Comparison of ENCODE assay signal across 8 cellular contexts in genomic region chr10:6151087-6151977, GRCh38. TPM values are rescaled to one million over a fixed set of nuclear protein-coding genes. Genes with fewer than 3 reads are reported as not detected.
DNase-seq lines count a peak whose midpoint lies in the region; ATAC-seq and TF ChIP-seq lines count a peak whose summit lies in the region.

No MANE protein-coding gene starts in this region.

- ATAC-seq in activated CD8-positive, alpha-beta memory T cell treated with anti-CD3 and anti-CD28 coated beads, Interleukin-2, amount 10 ng/mL, durations not matched to agents 7 days and 5 days, result peak; percentile 76
- no peak for ATAC-seq in HG02610 (IDR thresholded peaks at IDR 0.05; ENCODE audit: unreplicated experiment)

- H3K4me1 ChIP-seq in HEK293 (ENCODE audit: control insufficient read depth, insufficient read depth, low read length) (no peaks in the 10 kb centered on the region), osteoblast (ENCODE audit: insufficient read depth, low read length) (peaks cover 2% of the 10 kb centered on the region)

- H3K27me3 Mint-ChIP-seq in activated CD8-positive, alpha-beta memory T cell treated with anti-CD3 and anti-CD28 coated beads, Interleukin-2, amount 10 ng/mL, durations not matched to agents 7 days and 5 days, result no peaks in the 10 kb centered on the region
- no peaks in the 10 kb centered on the region for H3K27me3 Mint-ChIP-seq in activated naive CD4-positive, alpha-beta T cell treated with anti-CD3 and anti-CD28 coated beads for 36 hours (ENCODE audit: low read depth)
- H3K27me3 Mint-ChIP-seq in glutamatergic neuron (ENCODE audit: unreplicated experiment), result peaks cover 10% of the 10 kb centered on the region

- no peaks in the 10 kb centered on the region for H3K9me3 Mint-ChIP-seq in activated CD8-positive, alpha-beta memory T cell treated with anti-CD3 and anti-CD28 coated beads, Interleukin-2, amount 10 ng/mL, durations not matched to agents 7 days and 5 days (ENCODE audit: low read depth)
- no peaks in the 10 kb centered on the region for H3K9me3 Mint-ChIP-seq in activated naive CD4-positive, alpha-beta T cell treated with anti-CD3 and anti-CD28 coated beads for 36 hours
- H3K9me3 Mint-ChIP-seq in glutamatergic neuron (ENCODE audit: unreplicated experiment), result peaks cover 17% of the 10 kb centered on the region

- peak overlapping the region; percentile 83 for H2AFZ ChIP-seq in osteoblast (ENCODE audit: low read length)

- peak; percentile 29; the same call in 1 of the 2 replicates for TF ChIP-seq CTCF in HEK293 (tag by site-specific recombination; IDR thresholded peaks at IDR 0.05)
- TF ChIP-seq CTCF in glutamatergic neuron (IDR thresholded peaks at IDR 0.05; ENCODE audit: partially characterized antibody, unreplicated experiment), result peak; percentile 51
- TF ChIP-seq CTCF in osteoblast (IDR thresholded peaks at IDR 0.05; ENCODE audit: extremely low read depth, low read depth, low read length), result peak; percentile 73

- no peaks in the 10 kb centered on the region for H3K79me2 ChIP-seq in osteoblast (ENCODE audit: insufficient read depth, low read length)

- no peak overlapping the region for H3K27ac ChIP-seq in HEK293 (ENCODE audit: extremely low read depth, low read depth, low read length)
- no peak overlapping the region for H3K27ac ChIP-seq in osteoblast (ENCODE audit: low read depth, low read length)

- peak; percentile 68 for DNase-seq in activated CD8-positive, alpha-beta memory T cell treated with anti-CD3 and anti-CD28 coated beads, Interleukin-2, amount 10 ng/mL, durations not matched to agents 7 days and 5 days
- no peak for DNase-seq in activated CD8-positive, alpha-beta memory T cell treated with anti-CD3 and anti-CD28 coated beads, Interleukin-2, amount 50 U/mL, for 48 hours
- DNase-seq in MV-4-11 (lab: John Stamatoyannopoulos, UW) (peak; percentile 95), glutamatergic neuron (peak; percentile 61), osteoblast (ENCODE audit: insufficient read length, low spot score, missing footprints) (peak; percentile 96)
- DNase-seq in activated naive CD4-positive, alpha-beta T cell treated with anti-CD3 and anti-CD28 coated beads for 36 hours, result peak; percentile 71

- intact Hi-C loops in activated naive CD4-positive, alpha-beta T cell treated with anti-CD3 and anti-CD28 coated beads for 36 hours (cut with micrococcal nuclease), result loop anchor here (1.0 kb wide), 1 partner anchor 42 kb away; no protein-coding TSS in a partner anchor

- peaks cover 0 to 13% of the 10 kb centered on the region in 2 experiments; a peak in 2 of 3 replicates for H3K36me3 ChIP-seq in HEK293 (ENCODE audit: control insufficient read depth in 2 of 2, insufficient read depth in 1 of 2, low read length in 2 of 2)
- H3K36me3 ChIP-seq in osteoblast (ENCODE audit: insufficient read depth, low read length), result no peaks in the 10 kb centered on the region

- no peaks in the 10 kb centered on the region for H3K27me3 ChIP-seq in osteoblast (ENCODE audit: insufficient read depth, low read length)

- H3K9me3 ChIP-seq in HEK293 (ENCODE audit: control insufficient read depth, insufficient read depth, low read depth, low read length) (no peaks in the 10 kb centered on the region), osteoblast (ENCODE audit: low read depth, low read length) (no peaks in the 10 kb centered on the region)

- peaks cover 5% of the 10 kb centered on the region for H3K36me3 Mint-ChIP-seq in activated CD8-positive, alpha-beta memory T cell treated with anti-CD3 and anti-CD28 coated beads, Interleukin-2, amount 10 ng/mL, durations not matched to agents 7 days and 5 days
- H3K36me3 Mint-ChIP-seq in activated naive CD4-positive, alpha-beta T cell treated with anti-CD3 and anti-CD28 coated beads for 36 hours (ENCODE audit: low read depth), result peaks cover 16% of the 10 kb centered on the region
- H3K36me3 Mint-ChIP-seq in glutamatergic neuron (ENCODE audit: unreplicated experiment), result peaks cover 12% of the 10 kb centered on the region

- CTCF ChIA-PET in activated CD8-positive, alpha-beta memory T cell treated with anti-CD3 and anti-CD28 coated beads, Interleukin-2, amount 10 ng/mL, durations not matched to agents 7 days and 5 days (lab: Charles Lee), result interaction anchor here (0.8 to 3.3 kb wide), 16 partner anchors 12 to 255 kb away, joined by 3 to 25 read pairs (median 4); partner anchors contain the start of gene PFKFB3
- CTCF ChIA-PET in HEK293 (lab: Yijun Ruan, JAX), result interaction anchor here (0.6 to 3.0 kb wide), 12 partner anchors 11 to 727 kb away, joined by 3 to 16 read pairs (median 4); no protein-coding TSS in a partner anchor
- CTCF ChIA-PET in activated naive CD4-positive, alpha-beta T cell treated with anti-CD3 and anti-CD28 coated beads for 36 hours (lab: Charles Lee), result interaction anchor here (0.6 to 3.6 kb wide), 17 partner anchors 11 to 248 kb away, joined by 3 to 35 read pairs (median 6); partner anchors contain the start of gene PFKFB3

- peak overlapping the region; percentile 66 for H3K4me2 ChIP-seq in osteoblast (ENCODE audit: insufficient read depth, low read length)

- H3K4me3 Mint-ChIP-seq in activated CD8-positive, alpha-beta memory T cell treated with anti-CD3 and anti-CD28 coated beads, Interleukin-2, amount 10 ng/mL, durations not matched to agents 7 days and 5 days, result no peak overlapping the region
- H3K4me3 Mint-ChIP-seq in activated naive CD4-positive, alpha-beta T cell treated with anti-CD3 and anti-CD28 coated beads for 36 hours, result peak overlapping the region; percentile 46
- H3K4me3 Mint-ChIP-seq in glutamatergic neuron (ENCODE audit: unreplicated experiment), result peak overlapping the region; percentile 28

- H3K4me3 ChIP-seq in HEK293 (ENCODE audit: low read depth, low read length) (no peak overlapping the region), osteoblast (ENCODE audit: insufficient read depth, low read length) (peak overlapping the region; percentile 31)

- H3K4me1 Mint-ChIP-seq in activated CD8-positive, alpha-beta memory T cell treated with anti-CD3 and anti-CD28 coated beads, Interleukin-2, amount 10 ng/mL, durations not matched to agents 7 days and 5 days, result peaks cover 39% of the 10 kb centered on the region
- H3K4me1 Mint-ChIP-seq in activated naive CD4-positive, alpha-beta T cell treated with anti-CD3 and anti-CD28 coated beads for 36 hours (ENCODE audit: low read depth), result peaks cover 53% of the 10 kb centered on the region
- peaks cover 35% of the 10 kb centered on the region for H3K4me1 Mint-ChIP-seq in glutamatergic neuron (ENCODE audit: low read depth, unreplicated experiment)

- peaks cover 5% of the 10 kb centered on the region for H4K20me1 ChIP-seq in osteoblast (ENCODE audit: insufficient read depth, low read length)

- H3K27ac Mint-ChIP-seq in activated CD8-positive, alpha-beta memory T cell treated with anti-CD3 and anti-CD28 coated beads, Interleukin-2, amount 10 ng/mL, durations not matched to agents 7 days and 5 days, result peak overlapping the region; percentile 56
- H3K27ac Mint-ChIP-seq in activated naive CD4-positive, alpha-beta T cell treated with anti-CD3 and anti-CD28 coated beads for 36 hours, result peak overlapping the region; percentile 33
- peak overlapping the region; percentile 57 for H3K27ac Mint-ChIP-seq in glutamatergic neuron (ENCODE audit: unreplicated experiment)

- POLR2A ChIA-PET in HEK293 (lab: Yijun Ruan, JAX), result no interaction called here

TF ChIP-seq in HEK293, 187 proteins besides CTCF, POLR2A, EP300 and RAD21:
- TF ChIP-seq ZNF341 (tag by site-specific recombination; IDR thresholded peaks at IDR 0.05; ENCODE audit: low read depth) (peak; percentile 70), SP7 (tag by site-specific recombination; IDR thresholded peaks at IDR 0.05) (no peak), ZNF37A (tag by site-specific recombination; IDR thresholded peaks at IDR 0.05) (no peak)

RNA-seq across cellular contexts. Expression of gene PFKFB3, which starts 51.4 kb away (rescaled TPM):
- 10 to 100 TPM; 57.1 to 59.3 TPM for total RNA-seq in activated CD8-positive, alpha-beta memory T cell treated with anti-CD3 and anti-CD28 coated beads, Interleukin-2, amount 10 ng/mL, durations not matched to agents 7 days and 5 days
- total RNA-seq in activated naive CD4-positive, alpha-beta T cell treated with anti-CD3 and anti-CD28 coated beads for 36 hours, result 10 to 100 TPM; 87.7 to 88.5 TPM
- total RNA-seq in glutamatergic neuron (ENCODE audit: unreplicated experiment), result 137 TPM
- total RNA-seq in osteoblast, result 7.1 and 19.2 TPM in 2 replicates
